In the genomic region with DNA sequence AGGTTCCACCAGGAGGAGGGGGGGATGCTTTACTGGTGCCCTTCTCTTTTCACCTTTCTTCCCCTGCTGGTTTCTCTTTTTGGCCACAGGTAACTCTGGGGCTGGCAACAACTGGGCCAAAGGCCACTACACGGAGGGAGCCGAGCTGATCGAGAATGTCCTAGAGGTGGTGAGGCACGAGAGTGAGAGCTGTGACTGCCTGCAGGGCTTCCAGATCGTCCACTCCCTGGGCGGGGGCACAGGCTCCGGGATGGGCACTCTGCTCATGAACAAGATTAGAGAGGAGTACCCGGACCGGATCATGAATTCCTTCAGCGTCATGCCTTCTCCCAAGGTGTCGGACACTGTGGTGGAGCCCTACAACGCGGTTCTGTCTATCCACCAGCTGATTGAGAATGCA, we compare ENCODE assay signal across 1 cellular context.
A peak's percentile ranks its signal among the peaks of the same experiment; 100 is the strongest.
TF ChIP-seq lines count a peak whose summit lies in the region.

No MANE protein-coding gene starts in this region.

TF ChIP-seq in HepG2, 621 proteins besides CTCF, POLR2A, EP300 and RAD21 (continued from another document):
- no peak for TF ChIP-seq ZNF777 (CRISPR knock-in tag; IDR thresholded peaks at IDR 0.05)
- 0 out of 2 replicates have a peak, but pooled peaks have one; percentile 14 for TF ChIP-seq ZBTB38 (CRISPR knock-in tag; IDR thresholded peaks at IDR 0.05)
- no peak for TF ChIP-seq MED1 (CRISPR knock-in tag; IDR thresholded peaks at IDR 0.05)
- no peak for TF ChIP-seq ZNF530 (CRISPR knock-in tag; IDR thresholded peaks at IDR 0.05; ENCODE audit: low read depth)
- TF ChIP-seq ZNF451 (CRISPR knock-in tag; IDR thresholded peaks at IDR 0.05): no peak
- no peak for TF ChIP-seq YY1 (IDR thresholded peaks at IDR 0.05; ENCODE audit: insufficient read depth, insufficient replicate concordance, low read depth, low read length)
- no peak for TF ChIP-seq NFYC (CRISPR knock-in tag; IDR thresholded peaks at IDR 0.05)
- 0 out of 2 replicates have a peak, but pooled peaks have one; percentile 1 for TF ChIP-seq ARHGAP35 (CRISPR knock-in tag; IDR thresholded peaks at IDR 0.05; ENCODE audit: borderline replicate concordance)
